Comparison of ENCODE assay signal across 13 cellular contexts in genomic region chr5:157130933-157131332, GRCh38. TPM values are rescaled to one million over a fixed set of nuclear protein-coding genes. Genes with fewer than 3 reads are reported as not detected.
DNase-seq lines count a peak whose midpoint lies in the region; ATAC-seq and TF ChIP-seq lines count a peak whose summit lies in the region.
"Had no signal": no experiment of that assay in that cellular context is flagged by ENCODE, and none has a peak within 500 bp of the region (broad histone marks: within the 10 kb centered on the region; RNA-seq: fewer than 3 reads in every experiment).

No MANE protein-coding gene starts in this region.

- H2AFZ ChIP-seq in MM.1S (ENCODE audit: low read length) = no peak overlapping the region

- peaks cover 1% of the 10 kb centered on the region for H3K36me3 Mint-ChIP-seq in activated B cell treated with CpG ODN at 0.5 μM for 24 hours (ENCODE audit: low read depth)
- H3K36me3 Mint-ChIP-seq: IgD-negative memory B cell had no signal

- H4K20me1 ChIP-seq in MM.1S (ENCODE audit: insufficient read depth, low read length) = no peaks in the 10 kb centered on the region

- H3K9me3 Mint-ChIP-seq in activated B cell treated with CpG ODN at 0.5 μM for 24 hours = no peaks in the 10 kb centered on the region

- H3K79me2 ChIP-seq in MM.1S (ENCODE audit: low read length) = 0 out of 2 replicates have a peak, but pooled peaks cover 2% of the 10 kb centered on the region

- POLR2A ChIA-PET in activated B cell treated with CpG ODN at 0.5 μM for 24 hours (lab: Charles Lee) = interaction anchor here (2.5 kb wide), 1 partner anchor 12 kb away, joined by 11 read pairs; the partner anchor contains the start of gene MED7

- H3K27ac Mint-ChIP-seq in activated B cell treated with CpG ODN at 0.5 μM for 24 hours = no peak overlapping the region
- H3K27ac Mint-ChIP-seq: B cell, IgD-negative memory B cell, nephron had no signal

- H3K4me3 ChIP-seq in right atrium auricular region (no peak overlapping the region), MM.1S (ENCODE audit: low read length) (no peak overlapping the region), thyroid gland (replicated peaks in 1 of 3) (no peak overlapping the region)
- H3K4me3 ChIP-seq: testis had no signal

- CTCF ChIA-PET in activated B cell treated with CpG ODN at 0.5 μM for 24 hours (lab: Charles Lee) = interaction anchor here (1.3 to 3.5 kb wide), 3 partner anchors 1431 to 1991 kb away, joined by 3 to 19 read pairs (median 5); no protein-coding TSS in a partner anchor

- ATAC-seq in Right ventricle myocardium superior (ENCODE audit: poor library complexity) (peak; percentile 62), activated B cell treated with CpG ODN at 0.5 μM for 24 hours (ENCODE audit: low read depth) (peak; percentile 62)

- TF ChIP-seq POLR2A in thyroid gland (IDR thresholded peaks at IDR 0.05) = no peak

- no peaks in the 10 kb centered on the region for H3K27me3 Mint-ChIP-seq in activated B cell treated with CpG ODN at 0.5 μM for 24 hours
- H3K27me3 Mint-ChIP-seq: B cell, IgD-negative memory B cell had no signal

- TF ChIP-seq CTCF in right atrium auricular region (IDR thresholded peaks at IDR 0.05) = no peak
- no peak for TF ChIP-seq CTCF in MM.1S (IDR thresholded peaks at IDR 0.05; ENCODE audit: low read length)
- TF ChIP-seq CTCF in activated B cell treated with CpG ODN at 0.5 μM for 24 hours (IDR thresholded peaks at IDR 0.05) = no peak
- TF ChIP-seq CTCF in thyroid gland (IDR thresholded peaks at IDR 0.05) = no peak

- H3K4me1 ChIP-seq in right atrium auricular region = peaks cover 0 to 4% of the 10 kb centered on the region in 2 donors
- no peaks in the 10 kb centered on the region for H3K4me1 ChIP-seq in MM.1S (ENCODE audit: low read length)
- peaks cover 0 to 7% of the 10 kb centered on the region in 2 donors for H3K4me1 ChIP-seq in thyroid gland
- H3K4me1 ChIP-seq: testis had no signal

- no peaks in the 10 kb centered on the region for H3K9me2 ChIP-seq in MM.1S (replicated peaks; ENCODE audit: insufficient read depth, low read length)

- H3K36me3 ChIP-seq in right atrium auricular region (no peaks in the 10 kb centered on the region), MM.1S (replicated peaks; ENCODE audit: insufficient read depth, low read length) (no peaks in the 10 kb centered on the region), thyroid gland (no peaks in the 10 kb centered on the region)

- no peak overlapping the region for H3K4me3 Mint-ChIP-seq in activated B cell treated with CpG ODN at 0.5 μM for 24 hours
- H3K4me3 Mint-ChIP-seq: B cell, nephron had no signal

- peaks cover 10% of the 10 kb centered on the region for H3K4me1 Mint-ChIP-seq in activated B cell treated with CpG ODN at 0.5 μM for 24 hours
- H3K4me1 Mint-ChIP-seq: nephron had no signal

- H3K4me2 ChIP-seq in MM.1S (ENCODE audit: low read depth, low read length) = no peak overlapping the region

- intact Hi-C loops in Right ventricle myocardium superior (cut with DNase I) = loop anchor here (10.0 kb wide), 1 partner anchor 306 kb away; no protein-coding TSS in a partner anchor
- intact Hi-C loops in activated B cell treated with CpG ODN at 0.5 μM for 24 hours (cut with micrococcal nuclease) = loop anchor here (5.0 kb wide), 3 partner anchors 294 to 1429 kb away; no protein-coding TSS in a partner anchor
- intact Hi-C loops in thyroid gland (cut with DNase I) = no loop called here

- no peaks in the 10 kb centered on the region for H3K9me3 ChIP-seq in right atrium auricular region
- H3K9me3 ChIP-seq in MM.1S (replicated peaks; ENCODE audit: insufficient read depth, low read length) = no peaks in the 10 kb centered on the region
- no peaks in the 10 kb centered on the region for H3K9me3 ChIP-seq in thyroid gland
- H3K9me3 ChIP-seq: testis had no signal

- H3K9ac ChIP-seq in MM.1S (ENCODE audit: low read length) = no peak overlapping the region

- H3F3A ChIP-seq in MM.1S (ENCODE audit: insufficient read depth, low read length) = peaks cover 8% of the 10 kb centered on the region

- DNase-seq in Right ventricle myocardium superior = no peak
- DNase-seq in right atrium auricular region (ENCODE audit: low spot score) = no peak
- DNase-seq in MM.1S = peak; percentile 50
- no peak for DNase-seq in activated B cell treated with CpG ODN at 0.5 μM for 24 hours
- peak; percentile 51 to 52 for DNase-seq in thyroid gland
- DNase-seq in effector CD8-positive, alpha-beta T cell (lab: John Stamatoyannopoulos, UW) = no peak
- no peak for DNase-seq in AG08396 (ENCODE audit: low spot score)
- DNase-seq in hippocampal formation (lab: John Stamatoyannopoulos, UW) = no peak
- DNase-seq: stimulated activated CD4-positive, alpha-beta T cell treated with anti-CD3 and anti-CD28 coated beads, Interleukin-1b, Interleukin-23, amount 100 ng/mL, for 48 hours; testis had no signal

- WGBS in thyroid gland, 2 donors = 39 to 41% methylated on average over 7 of the region's 7 CpGs

- no peaks in the 10 kb centered on the region for H3K27me3 ChIP-seq in right atrium auricular region
- no peaks in the 10 kb centered on the region for H3K27me3 ChIP-seq in MM.1S (replicated peaks; ENCODE audit: insufficient read depth, low read length)
- no peaks in the 10 kb centered on the region for H3K27me3 ChIP-seq in thyroid gland
- H3K27me3 ChIP-seq: testis had no signal

- H3K27ac ChIP-seq in right atrium auricular region (no peak overlapping the region), MM.1S (ENCODE audit: low read length) (no peak overlapping the region), thyroid gland (no peak overlapping the region)
- H3K27ac ChIP-seq: testis had no signal

RNA-seq across cellular contexts. Expression of gene MED7, which starts 11.7 kb away (rescaled TPM):
- total RNA-seq in Right ventricle myocardium superior (9.5 TPM), right atrium auricular region (1 to 10 TPM; 6.2 to 6.8 TPM), activated B cell treated with CpG ODN at 0.5 μM for 24 hours (14.0 and 16.1 TPM in 2 replicates), thyroid gland (10 to 100 TPM; 12.9 to 19.8 (median 15.0) TPM)

RNA-seq across cellular contexts. Expression of gene HAVCR2, which starts 22.1 kb away (rescaled TPM):
- total RNA-seq in Right ventricle myocardium superior (2.6 TPM), right atrium auricular region (1 to 10 TPM; 1.8 to 3.7 TPM), activated B cell treated with CpG ODN at 0.5 μM for 24 hours (0.64 and 0.84 TPM in 2 replicates), thyroid gland (1 to 10 TPM; 2.2 to 7.3 (median 3.5) TPM)

RNA-seq across cellular contexts. Expression of gene GARIN3, which starts 35.1 kb away (rescaled TPM):
- total RNA-seq in Right ventricle myocardium superior (not detected), right atrium auricular region (not detected), activated B cell treated with CpG ODN at 0.5 μM for 24 hours (not detected in 2 replicates), thyroid gland (not detected)
- total RNA-seq: B cell had no signal

RNA-seq across cellular contexts. Expression of gene ITK, which starts 49.7 kb away (rescaled TPM):
- total RNA-seq in Right ventricle myocardium superior = 0.13 TPM
- under 1 TPM; 0.33 to 0.90 TPM for total RNA-seq in right atrium auricular region
- total RNA-seq in activated B cell treated with CpG ODN at 0.5 μM for 24 hours = 0.18 and 0.86 TPM in 2 replicates
- total RNA-seq in thyroid gland = 1 to 10 TPM; 1.7 to 3.6 (median 3.0) TPM

Comparison
In these comparisons a context has a peak if more than half of its experiments do, and no peak if none do; other contexts are left out.
1. DNase-seq: peak in MM.1S (single experiment) and thyroid gland (2 of 2); none in Right ventricle myocardium superior (single experiment), right atrium auricular region (single experiment), activated B cell treated with CpG ODN at 0.5 μM for 24 hours (single experiment), effector CD8-positive, alpha-beta T cell (single experiment), AG08396 (single experiment) and hippocampal formation (0 of 2).